15 cellular contexts compared by ENCODE assay signal in genomic region chr5:50888754-50889153, GRCh38.
DNase-seq lines count a peak whose midpoint lies in the region.
"Had no signal": no experiment of that assay in that cellular context is flagged by ENCODE, and none has a peak within 500 bp of the region (broad histone marks: within the 10 kb centered on the region; RNA-seq: fewer than 3 reads in every experiment).

No MANE protein-coding gene starts in this region.

- H2AFZ ChIP-seq in GM23248: no peak overlapping the region
- H2AFZ ChIP-seq: GM23338 had no signal

- H4K20me1 ChIP-seq in GM23248 (ENCODE audit: insufficient read depth): no peaks in the 10 kb centered on the region

- WGBS in GM23248 (ENCODE audit: low coverage in 1 of 2, low lambda C conversion rate in 2 of 2, missing lambda C conversion rate in 2 of 2), 2 experiments: 33 to 45% methylated on average over 1 of the region's 1 CpG

- no peak overlapping the region for H3K4me3 ChIP-seq in GM23248
- H3K4me3 ChIP-seq: GM23338 had no signal

- DNase-seq in CD1c-positive myeloid dendritic cell (ENCODE audit: extremely low spot score): peak; percentile 30
- peak; percentile 13 for DNase-seq in GM23248
- DNase-seq in SK-MEL-5 (ENCODE audit: low read depth, low spot score): peak; percentile 33
- peak; percentile 11 for DNase-seq in foreskin melanocyte
- no peak for DNase-seq in ACHN
- no peak for DNase-seq in NCI-H187 treated with DMSO at 0.1 percent for 48 hours (lab: John Stamatoyannopoulos, UW)
- DNase-seq in stimulated activated CD8-positive, alpha-beta memory T cell treated with anti-CD3 and anti-CD28 coated beads, Interleukin-4, amount 100 ng/mL, for 48 hours: no peak
- DNase-seq: BE2C; C1 segment of cervical spinal cord; CD4-positive, alpha-beta T cell; DMS153; DMS79; GDM1; HCEC 1CT had no signal

- no peaks in the 10 kb centered on the region for H3K79me2 ChIP-seq in GM23248 (ENCODE audit: insufficient read depth)

- no peaks in the 10 kb centered on the region for H3K9me2 ChIP-seq in GM23248 (ENCODE audit: insufficient read depth)

- H3K27me3 ChIP-seq in GM23248 (replicated peaks; ENCODE audit: insufficient read depth): no peaks in the 10 kb centered on the region
- H3K27me3 ChIP-seq: BE2C had no signal

- H3K9me3 ChIP-seq in GM23248 (ENCODE audit: low read depth): no peaks in the 10 kb centered on the region
- H3K9me3 ChIP-seq: BE2C had no signal

- no peaks in the 10 kb centered on the region for H3K36me3 ChIP-seq in GM23248 (ENCODE audit: low read depth)
- H3K36me3 ChIP-seq: BE2C had no signal

- no peak overlapping the region for H3K9ac ChIP-seq in GM23248

- no peaks in the 10 kb centered on the region for H3F3A ChIP-seq in GM23248 (ENCODE audit: insufficient read depth)

- in situ Hi-C loops in GM23248 (cut with MboI) (no loop called here), SK-MEL-5 (cut with HindIII; ENCODE audit: low pct_unique_long_range_greater_than_20kb, low sequenced_read_pairs) (no loop called here), ACHN (cut with HindIII; ENCODE audit: low pct_ligation_motif_present, low pct_unique_long_range_greater_than_20kb, low sequenced_read_pairs) (no loop called here)

- no peak overlapping the region for H3K27ac ChIP-seq in GM23248

- no peaks in the 10 kb centered on the region for H3K4me1 ChIP-seq in GM23248 (ENCODE audit: insufficient read depth)
- H3K4me1 ChIP-seq: BE2C had no signal

- H3K4me2 ChIP-seq in GM23248 (ENCODE audit: unreplicated experiment): no peak overlapping the region
- H3K4me2 ChIP-seq: GM23338 had no signal

Comparison
In these comparisons a context has a peak if more than half of its experiments do, and no peak if none do; other contexts are left out.
1. DNase-seq: peak in CD1c-positive myeloid dendritic cell (single experiment), GM23248 (single experiment), SK-MEL-5 (single experiment) and foreskin melanocyte (single experiment); none in ACHN (single experiment), NCI-H187 treated with DMSO at 0.1 percent for 48 hours (single experiment) and stimulated activated CD8-positive, alpha-beta memory T cell treated with anti-CD3 and anti-CD28 coated beads, Interleukin-4, amount 100 ng/mL, for 48 hours (single experiment).